ENCODE assay signal across 8 cellular contexts in genomic region chr11:71488086-71488967, GRCh38. TPM values are rescaled to one million over a fixed set of nuclear protein-coding genes. Genes with fewer than 3 reads are reported as not detected.
A peak's percentile ranks its signal among the peaks of the same experiment; 100 is the strongest.
DNase-seq lines count a peak whose midpoint lies in the region; ATAC-seq and TF ChIP-seq lines count a peak whose summit lies in the region.

No MANE protein-coding gene starts in this region.

- no peaks in the 10 kb centered on the region for H3K9me3 Mint-ChIP-seq in T-helper 1 cell treated with Interleukin-12 subunit alpha and Interleukin-12 subunit beta and Interleukin-4 antibody, amounts not matched to agents 30 μg/mL and 1 μg/mL, for 36 hours

- peaks cover 66% of the 10 kb centered on the region for H3K36me3 Mint-ChIP-seq in T-helper 1 cell treated with Interleukin-12 subunit alpha and Interleukin-12 subunit beta and Interleukin-4 antibody, amounts not matched to agents 30 μg/mL and 1 μg/mL, for 36 hours (ENCODE audit: low read depth)

- peaks cover 3% of the 10 kb centered on the region for H3F3A ChIP-seq in SK-N-SH (replicated peaks; ENCODE audit: insufficient read depth)

- intact Hi-C loops in heart left ventricle (cut with DNase I), result no loop called here
- intact Hi-C loops in sciatic nerve (cut with DNase I), result no loop called here

- no peak overlapping the region for H3K9ac ChIP-seq in SK-N-SH

- H3K36me3 ChIP-seq in SK-N-SH (replicated peaks in 1 of 2; ENCODE audit: control insufficient read depth in 1 of 2, insufficient read depth in 2 of 2, low read length in 1 of 2) (peaks cover 11 to 48% of the 10 kb centered on the region in 2 experiments), heart left ventricle (peaks cover 0 to 89% (median 54%) of the 10 kb centered on the region in 9 donors)

- peak; percentile 9; the same call in 1 of the 2 replicates for TF ChIP-seq RAD21 in SK-N-SH (IDR thresholded peaks at IDR 0.05; ENCODE audit: low read length)

- H3K4me3 ChIP-seq in SK-N-SH (ENCODE audit: low read depth in 2 of 2, low read length in 1 of 2), result no peak overlapping the region
- no peak overlapping the region for H3K4me3 ChIP-seq in heart left ventricle

- peak overlapping the region; percentile 26 for H3K4me3 Mint-ChIP-seq in T-helper 1 cell treated with Interleukin-12 subunit alpha and Interleukin-12 subunit beta and Interleukin-4 antibody, amounts not matched to agents 30 μg/mL and 1 μg/mL, for 36 hours

- DNase-seq in T-helper 1 cell (no peak), SK-N-SH (peak; percentile 77), heart left ventricle (peak in 1 of 5 donors; percentile 14), sciatic nerve (ENCODE audit: low spot score) (peak; percentile 53), GOT3 (lab: John Stamatoyannopoulos, UW) (no peak), NCI-H2029 (lab: John Stamatoyannopoulos, UW) (no peak)

- H3K27ac ChIP-seq in SK-N-SH (ENCODE audit: low read depth in 2 of 2, low read length in 1 of 2) (peak overlapping the region; percentile 15 to 87; a peak in 3 of 4 replicates), heart left ventricle (peak overlapping the region in 2 of 12 donors; percentile 25 to 26)

- no peak overlapping the region for H3K4me2 ChIP-seq in SK-N-SH

- H3K27ac Mint-ChIP-seq in T-helper 1 cell treated with Interleukin-12 subunit alpha and Interleukin-12 subunit beta and Interleukin-4 antibody, amounts not matched to agents 30 μg/mL and 1 μg/mL, for 36 hours, result peak overlapping the region; percentile 98

- no peak for TF ChIP-seq CTCF in SK-N-SH (IDR thresholded peaks at IDR 0.05)
- TF ChIP-seq CTCF in heart left ventricle (IDR thresholded peaks at IDR 0.05), result no peak

- CTCF ChIA-PET in SK-N-SH (lab: Yijun Ruan, JAX), result interaction anchor here (1.5 to 2.5 kb wide), 2 partner anchors 11 to 75 kb away, joined by 8 to 11 read pairs; no protein-coding TSS in a partner anchor

- H3K9me3 ChIP-seq in SK-N-SH (no peaks in the 10 kb centered on the region), heart left ventricle (no peaks in the 10 kb centered on the region)

- no peaks in the 10 kb centered on the region for H4K20me1 ChIP-seq in SK-N-SH (ENCODE audit: insufficient read depth)

- POLR2A ChIA-PET in SK-N-SH (lab: Yijun Ruan, JAX), result interaction anchor here (0.7 kb wide), 1 partner anchor 401 kb away, joined by 3 read pairs; no protein-coding TSS in a partner anchor

- no peaks in the 10 kb centered on the region for H3K9me2 ChIP-seq in SK-N-SH

- no peak for TF ChIP-seq POLR2A in heart left ventricle (IDR thresholded peaks at IDR 0.05)

- H3K27me3 ChIP-seq in SK-N-SH (ENCODE audit: insufficient read depth), result no peaks in the 10 kb centered on the region
- no peaks in the 10 kb centered on the region for H3K27me3 ChIP-seq in heart left ventricle

- H2AFZ ChIP-seq in SK-N-SH (ENCODE audit: low read depth), result no peak overlapping the region

- H3K4me1 ChIP-seq in SK-N-SH (ENCODE audit: control insufficient read depth in 1 of 2, insufficient read depth in 2 of 2, low read depth in 1 of 2, low read length in 1 of 2), result peaks cover 10 to 18% of the 10 kb centered on the region in 2 experiments; a peak in 3 of 4 replicates
- peaks cover 0 to 8% (median 0%) of the 10 kb centered on the region in 12 donors for H3K4me1 ChIP-seq in heart left ventricle

- 46% methylated on average over 16 of the region's 16 CpGs for WGBS in SK-N-SH (ENCODE audit: low lambda C conversion rate)
- WGBS in heart left ventricle, 4 donors, result 49 to 64% (median 60%) methylated on average over 16 of the region's 16 CpGs

- ATAC-seq in heart left ventricle (peak in 3 of 4 donors; percentile 37 to 81 (median 50)), sciatic nerve (no peak), HG03025 (IDR thresholded peaks at IDR 0.05; ENCODE audit: low FRiP score, unreplicated experiment) (no peak)

- peak in 1 of 2 experiments; percentile 72; a peak in 2 of 4 replicates for TF ChIP-seq EP300 in SK-N-SH (IDR thresholded peaks at IDR 0.05; ENCODE audit: borderline replicate concordance in 1 of 2, low read depth in 1 of 2, low read length in 1 of 2)

- no peaks in the 10 kb centered on the region for H3K27me3 Mint-ChIP-seq in T-helper 1 cell treated with Interleukin-12 subunit alpha and Interleukin-12 subunit beta and Interleukin-4 antibody, amounts not matched to agents 30 μg/mL and 1 μg/mL, for 36 hours (ENCODE audit: low read depth)

- no peaks in the 10 kb centered on the region for H3K79me2 ChIP-seq in SK-N-SH (ENCODE audit: insufficient read depth)

- H3K4me1 Mint-ChIP-seq in T-helper 1 cell treated with Interleukin-12 subunit alpha and Interleukin-12 subunit beta and Interleukin-4 antibody, amounts not matched to agents 30 μg/mL and 1 μg/mL, for 36 hours (ENCODE audit: low read depth), result peaks cover 26% of the 10 kb centered on the region

TF ChIP-seq in SK-N-SH, 30 proteins besides CTCF, POLR2A, EP300 and RAD21:
- 0 out of 2 replicates have a peak, but pooled peaks have one; percentile 20 for TF ChIP-seq PBX3 (IDR thresholded peaks at IDR 0.05)
- peak; percentile 74 for TF ChIP-seq CHD2 (IDR thresholded peaks at IDR 0.05; ENCODE audit: low read length, partially characterized antibody)
- no peak for TF ChIP-seq SIN3A (IDR thresholded peaks at IDR 0.05; ENCODE audit: borderline replicate concordance, low read depth, low read length)
- peak; percentile 14; the same call in 1 of the 2 replicates for TF ChIP-seq FOXJ3 (CRISPR knock-in tag; IDR thresholded peaks at IDR 0.05)
- TF ChIP-seq GATA2 (CRISPR knock-in tag; IDR thresholded peaks at IDR 0.05), result peak; percentile 93
- peak; percentile 62 for TF ChIP-seq TCF12 (IDR thresholded peaks at IDR 0.05)
- no peak for TF ChIP-seq MEF2A (IDR thresholded peaks at IDR 0.05; ENCODE audit: borderline replicate concordance, low read depth)
- TF ChIP-seq, protein P1, sequence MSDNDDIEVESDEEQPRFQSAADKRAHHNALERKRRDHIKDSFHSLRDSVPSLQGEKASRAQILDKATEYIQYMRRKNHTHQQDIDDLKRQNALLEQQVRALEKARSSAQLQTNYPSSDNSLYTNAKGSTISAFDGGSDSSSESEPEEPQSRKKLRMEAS (IDR thresholded peaks at IDR 0.05; ENCODE audit: low read depth), result peak; percentile 21; the same call in 1 of the 2 replicates
- peak; percentile 60; the same call in 1 of the 2 replicates for TF ChIP-seq MXI1 (IDR thresholded peaks at IDR 0.05; ENCODE audit: low read depth, low read length)
- TF ChIP-seq GABPA (IDR thresholded peaks at IDR 0.05; ENCODE audit: low read depth), result no peak
- peak; percentile 29; the same call in 1 of the 2 replicates for TF ChIP-seq FOSL2 (IDR thresholded peaks at IDR 0.05; ENCODE audit: borderline replicate concordance, low read depth)
- TF ChIP-seq RCOR1 (IDR thresholded peaks at IDR 0.05; ENCODE audit: low read length), result peak; percentile 76; the same call in 1 of the 2 replicates

RNA-seq across cellular contexts. Expression of gene NADSYN1, which starts 35.3 kb away (rescaled TPM):
- 62.5 and 74.0 TPM in 2 replicates for polyA plus RNA-seq in SK-N-SH (2012; rRNA removed)
- polyA plus RNA-seq in SK-N-SH (2012; cell fraction: cytosol; rRNA removed), result 22.5 and 26.2 TPM in 2 replicates
- 417 and 453 TPM in 2 replicates for polyA plus RNA-seq in SK-N-SH (2012; cell fraction: nucleus; rRNA removed)
- 10 to 100 TPM; 11.4 to 41.9 (median 18.0) TPM for total RNA-seq in heart left ventricle
- 10 to 100 TPM; 19.4 to 23.4 TPM for polyA plus RNA-seq in heart left ventricle
- total RNA-seq in sciatic nerve, result 85.2 TPM

RNA-seq across cellular contexts. Expression of gene KRTAP5-7, which starts 38.7 kb away (rescaled TPM):
- polyA plus RNA-seq in SK-N-SH (2012; rRNA removed) (0.06 and 0.07 TPM in 2 replicates), heart left ventricle (not detected)
- not detected in 2 replicates for polyA plus RNA-seq in SK-N-SH (2012; cell fraction: cytosol; rRNA removed)
- polyA plus RNA-seq in SK-N-SH (2012; cell fraction: nucleus; rRNA removed), result 0.17 and 0.19 TPM in 2 replicates
- total RNA-seq in heart left ventricle (not detected), sciatic nerve (0.58 TPM)

RNA-seq across cellular contexts. Expression of gene DHCR7, which starts 40.1 kb away (rescaled TPM):
- 21.4 and 22.5 TPM in 2 replicates for polyA plus RNA-seq in SK-N-SH (2012; rRNA removed)
- polyA plus RNA-seq in SK-N-SH (2012; cell fraction: cytosol; rRNA removed), result 10.3 and 15.5 TPM in 2 replicates
- polyA plus RNA-seq in SK-N-SH (2012; cell fraction: nucleus; rRNA removed), result 14.5 and 15.8 TPM in 2 replicates
- total RNA-seq in heart left ventricle, result 10 to 100 TPM; 19.8 to 44.5 (median 30.8) TPM
- 10 to 100 TPM; 12.6 to 22.2 TPM for polyA plus RNA-seq in heart left ventricle
- total RNA-seq in sciatic nerve, result 49.8 TPM

RNA-seq across cellular contexts. Expression of gene KRTAP5-8, which starts 49.5 kb away (rescaled TPM):
- polyA plus RNA-seq in SK-N-SH (2012; rRNA removed) (0.06 TPM in 1 of 2 replicates, not detected in the other), heart left ventricle (under 1 TPM in 1 of 2 donors, not detected in 1; 0.19 TPM)
- not detected in 2 replicates for polyA plus RNA-seq in SK-N-SH (2012; cell fraction: cytosol; rRNA removed)
- polyA plus RNA-seq in SK-N-SH (2012; cell fraction: nucleus; rRNA removed), result 0.13 and 0.40 TPM in 2 replicates
- total RNA-seq in heart left ventricle (not detected), sciatic nerve (0.49 TPM)

RNA-seq across cellular contexts. Expression of gene KRTAP5-9, which starts 59.9 kb away (rescaled TPM):
- polyA plus RNA-seq in SK-N-SH (2012; rRNA removed), result not detected in 2 replicates
- not detected in 2 replicates for polyA plus RNA-seq in SK-N-SH (2012; cell fraction: cytosol; rRNA removed)
- 0.29 and 0.60 TPM in 2 replicates for polyA plus RNA-seq in SK-N-SH (2012; cell fraction: nucleus; rRNA removed)
- not detected for total RNA-seq in heart left ventricle
- polyA plus RNA-seq in heart left ventricle, result not detected
- 0.40 TPM for total RNA-seq in sciatic nerve

Comparison
In these comparisons a context has a peak if more than half of its experiments do, and no peak if none do; other contexts are left out.
1. DNase-seq: peak in SK-N-SH (single experiment) and sciatic nerve (single experiment); none in T-helper 1 cell (0 of 5), GOT3 (single experiment) and NCI-H2029 (single experiment).
2. ATAC-seq: peak in heart left ventricle (3 of 4); none in sciatic nerve (single experiment) and HG03025 (single experiment).